Comparison of ENCODE assay signal across 21 cellular contexts in the genomic region with DNA sequence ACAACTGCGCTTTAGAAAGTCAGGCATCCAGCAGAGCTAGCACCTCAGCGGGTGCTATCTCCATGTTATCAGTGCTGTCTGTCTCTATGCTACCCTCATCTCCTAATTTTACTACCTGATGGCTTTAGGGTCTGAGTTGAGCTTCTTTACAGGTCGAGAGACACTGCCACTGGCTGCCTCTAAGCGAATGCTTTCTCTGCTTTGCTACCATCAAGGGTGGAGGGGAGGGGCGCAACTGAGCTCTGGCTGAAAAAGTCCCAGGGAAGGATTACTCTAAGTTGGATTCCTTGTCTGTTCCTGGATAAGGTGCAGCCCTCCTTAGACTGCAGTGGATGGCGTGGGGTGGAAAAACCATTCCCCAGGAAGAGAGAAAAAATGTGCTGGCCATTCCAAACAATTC.
A peak's percentile ranks its signal among the peaks of the same experiment; 100 is the strongest.
DNase-seq lines count a peak whose midpoint lies in the region; ATAC-seq and TF ChIP-seq lines count a peak whose summit lies in the region.
"Had no signal": no experiment of that assay in that cellular context is flagged by ENCODE, and none has a peak within 500 bp of the region (broad histone marks: within the 10 kb centered on the region; RNA-seq: fewer than 3 reads in every experiment).

No MANE protein-coding gene starts in this region.

- peaks cover 23% of the 10 kb centered on the region for H3K4me1 ChIP-seq in adipocyte (ENCODE audit: control insufficient read depth, insufficient read depth, low read length)
- H3K4me1 ChIP-seq in right cardiac atrium (ENCODE audit: control insufficient read depth, insufficient read depth, low read length), result peaks cover 4% of the 10 kb centered on the region
- H3K4me1 ChIP-seq: ascending aorta, uterus had no signal

- H3K4me1 Mint-ChIP-seq in osteocyte (ENCODE audit: unreplicated experiment), result peaks cover 56% of the 10 kb centered on the region
- H3K4me1 Mint-ChIP-seq: stimulated activated naive CD8-positive, alpha-beta T cell treated with anti-CD3 and anti-CD28 coated beads, Interleukin-15, amount 100 ng/mL, for 72 hours had no signal

- ATAC-seq in right cardiac atrium (peak; percentile 36 to 50), HG02610 (IDR thresholded peaks at IDR 0.05; ENCODE audit: unreplicated experiment) (no peak)
- ATAC-seq: K562; natural killer cell treated with Interleukin-12 subunit alpha and Interleukin-12 subunit beta and Interleukin-15 and Interleukin-18, amount 100 ng/mL, for 72 hours; stimulated activated naive CD8-positive, alpha-beta T cell treated with anti-CD3 and anti-CD28 coated beads, Interleukin-15, amount 100 ng/mL, for 72 hours had no signal

- no peak for TF ChIP-seq CTCF in osteocyte (IDR thresholded peaks at IDR 0.05)

- peak overlapping the region; percentile 81 for H3K9ac ChIP-seq in adipocyte (ENCODE audit: low read length)
- H3K9ac ChIP-seq: SK-N-SH had no signal

- 54% methylated on average over 6 of the region's 6 CpGs for WGBS in right cardiac atrium

- DNase-seq in ELF-1 (ENCODE audit: low read depth, low spot score) (peak; percentile 54), adipocyte (ENCODE audit: low read depth) (no peak), right cardiac atrium (no peak), osteocyte (ENCODE audit: extremely low spot score, unreplicated experiment) (no peak), NCI-H1105 treated with DMSO at 0.1 percent for 48 hours (lab: John Stamatoyannopoulos, UW) (no peak), posterior vena cava (ENCODE audit: low spot score) (no peak), HT-29 (ENCODE audit: low spot score) (no peak)
- DNase-seq: activated CD4-positive, alpha-beta T cell treated with anti-CD3 and anti-CD28 coated beads for 4 hours; activated CD8-positive, alpha-beta memory T cell treated with anti-CD3 and anti-CD28 coated beads, Interleukin-2, amount 50 U/mL, for 48 hours; Caco-2; foreskin melanocyte; NCI-H2081 treated with DMSO at 0.1 percent for 48 hours; NCI-H69; retina; SK-N-SH; stimulated activated naive CD8-positive, alpha-beta T cell treated with anti-CD3 and anti-CD28 coated beads, Interleukin-15, amount 100 ng/mL, for 72 hours; uterus had no signal

- H3K4me3 ChIP-seq in adipocyte (ENCODE audit: low read length) (peak overlapping the region; percentile 80), right cardiac atrium (ENCODE audit: low read length) (no peak overlapping the region)
- H3K4me3 ChIP-seq: K562, uterus had no signal

- H3K27ac ChIP-seq in right cardiac atrium (ENCODE audit: low read length), result peak overlapping the region; percentile 36
- H3K27ac ChIP-seq: ascending aorta, uterus had no signal

- H3K9me3 Mint-ChIP-seq in osteocyte (ENCODE audit: unreplicated experiment), result no peaks in the 10 kb centered on the region
- H3K9me3 Mint-ChIP-seq: stimulated activated naive CD8-positive, alpha-beta T cell treated with anti-CD3 and anti-CD28 coated beads, Interleukin-15, amount 100 ng/mL, for 72 hours had no signal

- H3K36me3 ChIP-seq in adipocyte (ENCODE audit: control insufficient read depth, insufficient read depth, low read length, severe bottlenecking), result no peaks in the 10 kb centered on the region
- H3K36me3 ChIP-seq: ascending aorta, uterus had no signal

- peak overlapping the region; percentile 28 for H3K27ac Mint-ChIP-seq in osteocyte (ENCODE audit: unreplicated experiment)
- H3K27ac Mint-ChIP-seq: natural killer cell treated with Interleukin-12 subunit alpha and Interleukin-12 subunit beta and Interleukin-15 and Interleukin-18, amount 100 ng/mL, for 72 hours; stimulated activated naive CD8-positive, alpha-beta T cell treated with anti-CD3 and anti-CD28 coated beads, Interleukin-15, amount 100 ng/mL, for 72 hours had no signal

- peaks cover 11% of the 10 kb centered on the region for H3K36me3 Mint-ChIP-seq in osteocyte (ENCODE audit: unreplicated experiment)

- H3K27me3 ChIP-seq in adipocyte (replicated peaks; ENCODE audit: control insufficient read depth, insufficient read depth, low read length), result no peaks in the 10 kb centered on the region
- H3K27me3 ChIP-seq in right cardiac atrium (ENCODE audit: control insufficient read depth, insufficient read depth), result no peaks in the 10 kb centered on the region
- H3K27me3 ChIP-seq: ascending aorta, uterus had no signal

- H3K9me3 ChIP-seq in adipocyte (ENCODE audit: control insufficient read depth, low read length) (no peaks in the 10 kb centered on the region), right cardiac atrium (ENCODE audit: control insufficient read depth, low read length) (no peaks in the 10 kb centered on the region)
- H3K9me3 ChIP-seq: ascending aorta, Caco-2, SK-N-SH, uterus had no signal

- no peak overlapping the region for H3K4me3 Mint-ChIP-seq in osteocyte (ENCODE audit: unreplicated experiment)
- H3K4me3 Mint-ChIP-seq: natural killer cell treated with Interleukin-12 subunit alpha and Interleukin-12 subunit beta and Interleukin-15 and Interleukin-18, amount 100 ng/mL, for 72 hours; stimulated activated naive CD8-positive, alpha-beta T cell treated with anti-CD3 and anti-CD28 coated beads, Interleukin-15, amount 100 ng/mL, for 72 hours had no signal

- no peaks in the 10 kb centered on the region for H3K27me3 Mint-ChIP-seq in osteocyte (ENCODE audit: unreplicated experiment)
- H3K27me3 Mint-ChIP-seq: natural killer cell treated with Interleukin-12 subunit alpha and Interleukin-12 subunit beta and Interleukin-15 and Interleukin-18, amount 100 ng/mL, for 72 hours; stimulated activated naive CD8-positive, alpha-beta T cell treated with anti-CD3 and anti-CD28 coated beads, Interleukin-15, amount 100 ng/mL, for 72 hours had no signal

- intact Hi-C loops in right cardiac atrium (cut with DNase I), result no loop called here
- intact Hi-C loops in posterior vena cava (cut with DNase I), result no loop called here
